Comparison of ENCODE assay signal across 9 cellular contexts in genomic region chr15:80779658-80780415, GRCh38. TPM values are rescaled to one million over a fixed set of nuclear protein-coding genes. Genes with fewer than 3 reads are reported as not detected.
DNase-seq lines count a peak whose midpoint lies in the region; ATAC-seq and TF ChIP-seq lines count a peak whose summit lies in the region.
"Had no signal": no experiment of that assay in that cellular context is flagged by ENCODE, and none has a peak within 500 bp of the region (broad histone marks: within the 10 kb centered on the region; RNA-seq: fewer than 3 reads in every experiment).

No MANE protein-coding gene starts in this region.

- DNase-seq in NCI-H82 (lab: John Stamatoyannopoulos, UW) = peak; percentile 11
- DNase-seq in NCI-H82 treated with DMSO at 0.1 percent for 48 hours (lab: John Stamatoyannopoulos, UW; ENCODE audit: unreplicated experiment) = no peak
- DNase-seq in NT2/D1 (ENCODE audit: low read depth, low spot score) = no peak
- DNase-seq in epidermal melanocyte (ENCODE audit: insufficient read length, low spot score) = peak; percentile 44
- peak; percentile 42 for DNase-seq in myocyte (ENCODE audit: low read depth)
- DNase-seq in NCI-H2107 (lab: John Stamatoyannopoulos, UW) = no peak
- no peak for DNase-seq in GM10248 (ENCODE audit: extremely low spot score)
- DNase-seq: DND-41 had no signal

- no peaks in the 10 kb centered on the region for H3K9me3 ChIP-seq in NT2/D1 (ENCODE audit: insufficient read depth, low read length)

- H3K27me3 ChIP-seq in NT2/D1 (ENCODE audit: insufficient read depth, insufficient read length) = peaks cover 47% of the 10 kb centered on the region

- H3K9ac ChIP-seq in NT2/D1 (ENCODE audit: insufficient read length, low read depth) = peak overlapping the region; percentile 65

- CTCF ChIA-PET in GM10248 (lab: Yijun Ruan, JAX) = interaction anchor here (0.8 to 1.9 kb wide), 6 partner anchors 13 to 330 kb away, joined by 3 to 21 read pairs (median 6); no protein-coding TSS in a partner anchor

- no peak for TF ChIP-seq CTCF in GM10248 (IDR thresholded peaks at IDR 0.05; ENCODE audit: control extremely low read depth, extremely low read depth, low read depth, missing control alignments)

- no peak for ATAC-seq in GM19395 (IDR thresholded peaks at IDR 0.05; ENCODE audit: unreplicated experiment)

- POLR2A ChIA-PET in GM10248 (lab: Yijun Ruan, JAX) = interaction anchor here (0.6 kb wide), 1 partner anchor 32 kb away, joined by 3 read pairs; no protein-coding TSS in a partner anchor

- peaks cover 5% of the 10 kb centered on the region for H3K4me1 ChIP-seq in NT2/D1 (ENCODE audit: insufficient read depth, insufficient read length)

- H3K4me3 ChIP-seq in NT2/D1 (ENCODE audit: insufficient read length, low read depth) = peak overlapping the region; percentile 43

- no peaks in the 10 kb centered on the region for H3K36me3 ChIP-seq in NT2/D1 (ENCODE audit: insufficient read depth, insufficient read length, low read length)

RNA-seq across cellular contexts. Expression of gene CEMIP, which starts 0.7 kb away (rescaled TPM):
- 13.9 and 17.2 TPM in 2 replicates for total RNA-seq in myocyte
- 180 TPM for polyA plus RNA-seq in myocyte (2012)

Comparison
In these comparisons a context has a peak if more than half of its experiments do, and no peak if none do; other contexts are left out.
1. DNase-seq: peak in NCI-H82 (single experiment), epidermal melanocyte (single experiment) and myocyte (single experiment); none in NCI-H82 treated with DMSO at 0.1 percent for 48 hours (single experiment), NT2/D1 (single experiment), NCI-H2107 (single experiment) and GM10248 (single experiment).